ENCODE assay signal across 1 cellular context in genomic region chr10:22737587-22737986, GRCh38.
TF ChIP-seq lines count a peak whose summit lies in the region.

No MANE protein-coding gene starts in this region.

TF ChIP-seq in H1, 55 proteins besides CTCF, POLR2A, EP300 and RAD21:
- TF ChIP-seq PHF8 (conservative IDR thresholded peaks at IDR 0.05; ENCODE audit: low read depth, low read length) (no peak), RBBP5 (IDR thresholded peaks at IDR 0.05; ENCODE audit: borderline replicate concordance, low read depth, low read length) (no peak), SP1 (IDR thresholded peaks at IDR 0.05; ENCODE audit: low read depth, low read length) (no peak), EGR1 (IDR thresholded peaks at IDR 0.05; ENCODE audit: borderline replicate concordance, low read depth, low read length) (no peak), SUZ12 (IDR thresholded peaks at IDR 0.05; ENCODE audit: low read length) (no peak), SIRT6 (IDR thresholded peaks at IDR 0.05; ENCODE audit: low read length) (no peak), CTBP2 (IDR thresholded peaks at IDR 0.05; ENCODE audit: borderline replicate concordance, insufficient read depth, insufficient read length, low read length) (no peak), RFX5 (IDR thresholded peaks at IDR 0.05; ENCODE audit: borderline replicate concordance, low read depth, low read length) (no peak), CHD7 (IDR thresholded peaks at IDR 0.05; ENCODE audit: insufficient replicate concordance, low read length) (no peak), SRF (IDR thresholded peaks at IDR 0.05; ENCODE audit: low read depth, low read length) (no peak)
TF ChIP-seq in H1: peak in this region for 0.
